Comparison of ENCODE assay signal across 20 cellular contexts in the genomic region with DNA sequence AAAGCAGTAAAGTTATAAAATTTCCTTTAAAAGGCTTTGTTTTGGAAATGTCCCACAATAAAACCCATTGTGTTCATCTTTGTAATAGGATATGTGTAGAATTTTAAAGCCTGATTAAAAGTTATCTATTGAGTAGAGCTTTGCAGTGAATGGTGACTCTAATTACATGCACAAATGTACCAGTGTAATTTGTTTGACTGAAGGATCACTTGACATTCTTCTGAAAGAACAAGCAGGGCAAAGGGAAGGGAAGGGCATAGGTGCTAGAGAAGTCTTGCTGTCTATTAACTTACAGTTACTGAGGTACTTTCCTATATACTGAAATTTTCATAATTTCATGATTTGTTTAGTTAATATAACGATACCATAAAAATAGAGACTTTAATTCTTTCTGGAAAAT.
A peak's percentile ranks its signal among the peaks of the same experiment; 100 is the strongest.
DNase-seq lines count a peak whose midpoint lies in the region; ATAC-seq and TF ChIP-seq lines count a peak whose summit lies in the region.
"Had no signal": no experiment of that assay in that cellular context is flagged by ENCODE, and none has a peak within 500 bp of the region (broad histone marks: within the 10 kb centered on the region; RNA-seq: fewer than 3 reads in every experiment).

No MANE protein-coding gene starts in this region.

- H3K36me3 ChIP-seq in heart right ventricle, result no peaks in the 10 kb centered on the region
- H3K36me3 ChIP-seq in ectodermal cell (ENCODE audit: control insufficient read depth, insufficient read depth, low read length), result no peaks in the 10 kb centered on the region
- H3K36me3 ChIP-seq: SJSA1 had no signal

- ATAC-seq in Right ventricle myocardium superior (ENCODE audit: poor library complexity), result peak; percentile 48
- no peak for ATAC-seq in heart right ventricle
- ATAC-seq in stimulated activated memory B cell treated with anti-CD40 and anti-IgM and Interleukin-4, amounts not matched to agents 10 μg/mL and 1 μg/mL and 100 μg/mL, for 72 hours, result no peak
- no peak for ATAC-seq in GM21360 (IDR thresholded peaks at IDR 0.05; ENCODE audit: unreplicated experiment)

- WGBS in heart right ventricle, 2 donors, result 96 to 100% methylated on average over 1 of the region's 1 CpG
- WGBS in ectodermal cell, 2 experiments, result no CpG with 5 or more reads among the region's 1 CpG

- H3K27me3 Mint-ChIP-seq in stimulated activated memory B cell treated with anti-CD40 and anti-IgM and Interleukin-4, amounts not matched to agents 10 μg/mL and 1 μg/mL and 100 μg/mL, for 72 hours, result no peaks in the 10 kb centered on the region

- H3K9me3 Mint-ChIP-seq in stimulated activated memory B cell treated with anti-CD40 and anti-IgM and Interleukin-4, amounts not matched to agents 10 μg/mL and 1 μg/mL and 100 μg/mL, for 72 hours, result no peaks in the 10 kb centered on the region
- H3K9me3 Mint-ChIP-seq: T-helper 1 cell treated with Interleukin-12 subunit alpha and Interleukin-12 subunit beta and Interleukin-4 antibody, amounts not matched to agents 30 μg/mL and 1 μg/mL, for 36 hours had no signal

- no peak overlapping the region for H3K27ac ChIP-seq in heart right ventricle
- peak overlapping the region; percentile 44 for H3K27ac ChIP-seq in ectodermal cell (ENCODE audit: insufficient read depth, low read depth, low read length, poor library complexity, severe bottlenecking)
- H3K27ac ChIP-seq: PC-9, RWPE1, SJSA1 had no signal

- H3K4me3 ChIP-seq in heart right ventricle (no peak overlapping the region), ectodermal cell (ENCODE audit: insufficient read depth, low read depth, low read length) (no peak overlapping the region)
- H3K4me3 ChIP-seq: K562, PC-9, SJSA1 had no signal

- H3K27me3 ChIP-seq in heart right ventricle (no peaks in the 10 kb centered on the region), ectodermal cell (ENCODE audit: control insufficient read depth, insufficient read depth, low read length, poor library complexity, severe bottlenecking) (no peaks in the 10 kb centered on the region)
- H3K27me3 ChIP-seq: SJSA1 had no signal

- H3K4me3 Mint-ChIP-seq in stimulated activated memory B cell treated with anti-CD40 and anti-IgM and Interleukin-4, amounts not matched to agents 10 μg/mL and 1 μg/mL and 100 μg/mL, for 72 hours, result no peak overlapping the region
- H3K4me3 Mint-ChIP-seq: T-helper 1 cell treated with Interleukin-12 subunit alpha and Interleukin-12 subunit beta and Interleukin-4 antibody, amounts not matched to agents 30 μg/mL and 1 μg/mL, for 36 hours had no signal

- peak in 2 of 3 experiments; percentile 3 to 8 for DNase-seq in NCI-H1417 (lab: John Stamatoyannopoulos, UW)
- DNase-seq in NCI-H1417 treated with DMSO at 0.1 percent for 48 hours (lab: John Stamatoyannopoulos, UW), result no peak
- DNase-seq in Right ventricle myocardium superior, result no peak
- DNase-seq in heart right ventricle, result no peak
- no peak for DNase-seq in OCI-M2 (lab: John Stamatoyannopoulos, UW; ENCODE audit: unreplicated experiment)
- DNase-seq: 8988T, Caco-2, DMS153, NCI-H146, NCI-H2081 treated with DMSO at 0.1 percent for 48 hours, NCI-H446 treated with DMSO at 0.1 percent for 48 hours, NCI-H82, PC-9 had no signal

- TF ChIP-seq CTCF in heart right ventricle (IDR thresholded peaks at IDR 0.05), result no peak

- H3K9me3 ChIP-seq in heart right ventricle, result no peaks in the 10 kb centered on the region
- no peaks in the 10 kb centered on the region for H3K9me3 ChIP-seq in ectodermal cell (ENCODE audit: control insufficient read depth, low read length)
- H3K9me3 ChIP-seq: Caco-2, SJSA1 had no signal

- H3K27ac Mint-ChIP-seq in stimulated activated memory B cell treated with anti-CD40 and anti-IgM and Interleukin-4, amounts not matched to agents 10 μg/mL and 1 μg/mL and 100 μg/mL, for 72 hours, result peak overlapping the region; percentile 52
- H3K27ac Mint-ChIP-seq: T-helper 1 cell treated with Interleukin-12 subunit alpha and Interleukin-12 subunit beta and Interleukin-4 antibody, amounts not matched to agents 30 μg/mL and 1 μg/mL, for 36 hours had no signal

- peaks cover 35% of the 10 kb centered on the region for H3K4me1 Mint-ChIP-seq in stimulated activated memory B cell treated with anti-CD40 and anti-IgM and Interleukin-4, amounts not matched to agents 10 μg/mL and 1 μg/mL and 100 μg/mL, for 72 hours

- intact Hi-C loops in Right ventricle myocardium superior (cut with DNase I) (no loop called here), heart right ventricle (cut with DNase I) (no loop called here)

- H3K4me1 ChIP-seq in heart right ventricle, result peaks cover 0 to 4% (median 0%) of the 10 kb centered on the region in 9 donors
- H3K4me1 ChIP-seq in ectodermal cell (ENCODE audit: control insufficient read depth, insufficient read depth, low read length), result peaks cover 5% of the 10 kb centered on the region
- H3K4me1 ChIP-seq: SJSA1 had no signal

- H3K36me3 Mint-ChIP-seq in stimulated activated memory B cell treated with anti-CD40 and anti-IgM and Interleukin-4, amounts not matched to agents 10 μg/mL and 1 μg/mL and 100 μg/mL, for 72 hours, result peaks cover 6% of the 10 kb centered on the region

Comparison
In these comparisons a context has a peak if more than half of its experiments do, and no peak if none do; other contexts are left out.
1. DNase-seq: peak in NCI-H1417 (2 of 3); none in NCI-H1417 treated with DMSO at 0.1 percent for 48 hours (single experiment), Right ventricle myocardium superior (single experiment), heart right ventricle (0 of 2) and OCI-M2 (single experiment).